30 cellular contexts compared by ENCODE assay signal in the genomic region with DNA sequence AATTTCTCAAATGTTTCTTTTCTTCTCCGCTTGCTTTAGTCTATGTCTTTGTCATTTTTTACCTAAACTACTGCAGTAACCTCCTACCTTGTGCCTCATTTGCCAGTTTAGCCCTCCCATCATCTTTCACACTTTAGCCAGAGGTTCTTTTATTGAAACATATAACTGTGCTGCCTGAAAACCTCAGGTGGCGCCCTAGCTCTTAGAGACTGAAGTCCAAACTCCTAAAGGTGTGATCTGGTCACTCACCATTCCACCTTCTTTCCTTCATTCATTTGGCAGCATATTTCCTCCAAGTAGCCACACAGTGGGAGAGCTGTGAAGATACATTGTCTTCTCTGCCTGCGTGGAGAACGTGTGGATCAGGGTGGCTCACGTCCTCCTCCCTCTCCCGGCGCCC.
DNase-seq lines count a peak whose midpoint lies in the region; ATAC-seq, FAIRE-seq and TF ChIP-seq lines count a peak whose summit lies in the region.
"Had no signal": no experiment of that assay in that cellular context is flagged by ENCODE, and none has a peak within 500 bp of the region (broad histone marks: within the 10 kb centered on the region; RNA-seq: fewer than 3 reads in every experiment).

No MANE protein-coding gene starts in this region.

- H3K9me3 Mint-ChIP-seq in neural progenitor cell = no peaks in the 10 kb centered on the region
- H3K9me3 Mint-ChIP-seq: activated T-cell treated with anti-CD3 and anti-CD28 coated beads, Interleukin-2, amount 50 U/mL, for 24 hours; natural killer cell; stimulated activated naive B cell treated with anti-CD40 and anti-IgM and Interleukin-4, amounts not matched to agents 10 μg/mL and 1 μg/mL and 100 μg/mL, for 72 hours had no signal

- ATAC-seq in GM19467 (IDR thresholded peaks at IDR 0.05; ENCODE audit: unreplicated experiment) = no peak
- ATAC-seq: activated CD4-positive, alpha-beta T cell treated with anti-CD3 and anti-CD28 coated beads for 36 hours; body of pancreas; heart left ventricle; left lung; natural killer cell; stimulated activated naive B cell treated with anti-CD40 and anti-IgM and Interleukin-4, amounts not matched to agents 10 μg/mL and 1 μg/mL and 100 μg/mL, for 72 hours had no signal

- DNase-seq in Caki2 (ENCODE audit: low read depth) = peak; percentile 25
- peak; percentile 1 for DNase-seq in M059J (ENCODE audit: low read depth)
- no peak for DNase-seq in H1 (ENCODE audit: low read depth in 1 of 2, low spot score in 2 of 2)
- DNase-seq in neural progenitor cell (ENCODE audit: low spot score) = peak; percentile 7
- DNase-seq in GM19239 (ENCODE audit: insufficient read length, low spot score) = no peak
- no peak for DNase-seq in left ventricle myocardium inferior
- DNase-seq in NOMO-1 treated with dmso at 0.1 percent for 144 hours (lab: John Stamatoyannopoulos, UW; ENCODE audit: unreplicated experiment) = no peak
- DNase-seq: activated CD4-positive, alpha-beta T cell treated with anti-CD3 and anti-CD28 coated beads for 36 hours; activated CD8-positive, alpha-beta memory T cell treated with anti-CD3 and anti-CD28 coated beads for 24 hours; activated naive CD4-positive, alpha-beta T cell; activated T-cell treated with anti-CD3 and anti-CD28 coated beads, Interleukin-2, amount 50 U/mL, for 24 hours; cerebellar nuclear complex; COR-L47; EL; heart left ventricle; left lung; midbrain; natural killer cell; NCI-H1105; NCI-H2081; NCI-H345; RPMI8226; stimulated activated CD4-positive, alpha-beta T cell treated with anti-CD3 and anti-CD28 coated beads, Interleukin-4, amount 100 ng/mL, for 1 hour; stimulated activated naive B cell treated with anti-CD40 and anti-IgM and Interleukin-4, amounts not matched to agents 10 μg/mL and 1 μg/mL and 100 μg/mL, for 72 hours; testis had no signal

- peaks cover 5% of the 10 kb centered on the region for H3K4me1 Mint-ChIP-seq in neural progenitor cell
- H3K4me1 Mint-ChIP-seq: activated CD4-positive, alpha-beta T cell treated with anti-CD3 and anti-CD28 coated beads for 36 hours; natural killer cell; stimulated activated naive B cell treated with anti-CD40 and anti-IgM and Interleukin-4, amounts not matched to agents 10 μg/mL and 1 μg/mL and 100 μg/mL, for 72 hours had no signal

- no peak overlapping the region for H4K8ac ChIP-seq in H1 (ENCODE audit: extremely low read depth, insufficient read depth, low read length)

- no peaks in the 10 kb centered on the region for H3K79me1 ChIP-seq in H1 (ENCODE audit: low read depth, low read length)

- H2BK5ac ChIP-seq in H1 (ENCODE audit: low read depth, low read length) = no peak overlapping the region

- H3K79me2 ChIP-seq in H1 (ENCODE audit: control insufficient read depth in 1 of 2, insufficient read depth in 2 of 2, low read length in 2 of 2) (no peaks in the 10 kb centered on the region), neural progenitor cell (ENCODE audit: low read depth) (no peaks in the 10 kb centered on the region)

- H3K4me3 ChIP-seq in H1 (ENCODE audit: extremely low read depth in 1 of 4, insufficient read depth in 2 of 4, low read depth in 3 of 4, low read length in 4 of 4) = no peak overlapping the region
- H3K4me3 ChIP-seq in neural progenitor cell = no peak overlapping the region
- H3K4me3 ChIP-seq in left ventricle myocardium inferior = no peak overlapping the region
- H3K4me3 ChIP-seq: BLaER1, body of pancreas, heart left ventricle, left lung, right atrium auricular region, testis had no signal

- no peak for TF ChIP-seq POLR2A in H1 (IDR thresholded peaks at IDR 0.05; ENCODE audit: control extremely low read depth in 1 of 2, low read depth in 2 of 2, low read length in 2 of 2)

- no peak overlapping the region for H3K27ac ChIP-seq in H1 (ENCODE audit: low read depth, low read length)
- H3K27ac ChIP-seq in neural progenitor cell = no peak overlapping the region
- H3K27ac ChIP-seq in left ventricle myocardium inferior (replicated peaks) = no peak overlapping the region
- H3K27ac ChIP-seq: BLaER1, body of pancreas, epithelial cell of prostate, heart left ventricle, left lung, right atrium auricular region, testis had no signal

- TF ChIP-seq RAD21 in H1 (IDR thresholded peaks at IDR 0.05 in 1 of 2, conservative IDR thresholded peaks at IDR 0.05 in 1 of 2; ENCODE audit: low read depth in 2 of 2, low read length in 2 of 2) = peak; percentile 42 to 51

- H3K36me3 ChIP-seq in H1 (ENCODE audit: control insufficient read depth in 2 of 4, insufficient read depth in 4 of 4, low read length in 3 of 4) (no peaks in the 10 kb centered on the region), neural progenitor cell (no peaks in the 10 kb centered on the region), left ventricle myocardium inferior (no peaks in the 10 kb centered on the region)
- H3K36me3 ChIP-seq: BLaER1, heart left ventricle, left lung, right atrium auricular region had no signal

- in situ Hi-C loops in Caki2 (cut with HindIII; ENCODE audit: low pct_unique_long_range_greater_than_20kb, low sequenced_read_pairs) = no loop called here

- H3K9ac ChIP-seq in H1 (replicated peaks in 1 of 4; ENCODE audit: extremely low read depth in 1 of 4, low read depth in 3 of 4, low read length in 3 of 4) (no peak overlapping the region), neural progenitor cell (no peak overlapping the region)
- H3K9ac ChIP-seq: BLaER1 had no signal

- no peak overlapping the region for H2BK12ac ChIP-seq in H1 (ENCODE audit: low read depth, low read length)

- no peaks in the 10 kb centered on the region for H3F3A ChIP-seq in neural progenitor cell (ENCODE audit: low read depth)

- H4K20me1 ChIP-seq in H1 (replicated peaks in 1 of 2; ENCODE audit: control insufficient read depth in 1 of 2, insufficient read depth in 2 of 2, low read length in 2 of 2) (no peaks in the 10 kb centered on the region), neural progenitor cell (ENCODE audit: low read depth) (no peaks in the 10 kb centered on the region)
- H4K20me1 ChIP-seq: BLaER1 had no signal

- no peak overlapping the region for H2BK15ac ChIP-seq in H1 (ENCODE audit: low read length)

- no peak overlapping the region for H2AFZ ChIP-seq in H1 (ENCODE audit: low read length)
- no peak overlapping the region for H2AFZ ChIP-seq in neural progenitor cell (replicated peaks)

- H3K4me1 ChIP-seq in H1 (replicated peaks in 1 of 4; ENCODE audit: control insufficient read depth in 3 of 4, insufficient read depth in 4 of 4, low read length in 3 of 4) (no peaks in the 10 kb centered on the region), neural progenitor cell (no peaks in the 10 kb centered on the region), left ventricle myocardium inferior (peaks cover 8% of the 10 kb centered on the region)
- H3K4me1 ChIP-seq: BLaER1, body of pancreas, left lung, right atrium auricular region, testis had no signal

- no peak overlapping the region for H3K18ac ChIP-seq in H1 (ENCODE audit: extremely low read depth, low read length)

- no peak overlapping the region for H3K23ac ChIP-seq in H1 (ENCODE audit: insufficient read length)

- H3K27me3 ChIP-seq in H1 (replicated peaks in 1 of 4; ENCODE audit: control insufficient read depth in 3 of 4, extremely low read depth in 1 of 4, insufficient read depth in 3 of 4, low read length in 3 of 4) (no peaks in the 10 kb centered on the region), neural progenitor cell (no peaks in the 10 kb centered on the region), left ventricle myocardium inferior (ENCODE audit: low read depth) (peaks cover 3% of the 10 kb centered on the region)
- H3K27me3 ChIP-seq: BLaER1, body of pancreas, heart left ventricle, left lung, right atrium auricular region, testis had no signal

- no peak overlapping the region for H2BK20ac ChIP-seq in H1 (ENCODE audit: low read length)

- no peak overlapping the region for H2BK120ac ChIP-seq in H1 (replicated peaks; ENCODE audit: low read depth, low read length)

- H4K5ac ChIP-seq in H1 (ENCODE audit: insufficient read length, low read depth, low read length) = no peak overlapping the region

- no peak overlapping the region for H3K56ac ChIP-seq in H1 (replicated peaks; ENCODE audit: insufficient read length, low read depth, low read length)

- H3K4ac ChIP-seq in H1 (replicated peaks; ENCODE audit: insufficient read length, low read depth, low read length) = no peak overlapping the region

- CTCF ChIA-PET in H1 (lab: Charles Lee; ENCODE audit: partially characterized antibody) = interaction anchor here (0.9 to 1.9 kb wide), 9 partner anchors 10 to 291 kb away, joined by 3 to 7 read pairs (median 3); no protein-coding TSS in a partner anchor

- peak in 1 of 3 experiments; percentile 33; a peak in 1 of 4 replicates for TF ChIP-seq CTCF in H1 (IDR thresholded peaks at IDR 0.05; ENCODE audit: control extremely low read depth in 1 of 3, insufficient read depth in 1 of 3, low read depth in 1 of 3, low read length in 3 of 3)
- TF ChIP-seq CTCF in neural progenitor cell (IDR thresholded peaks at IDR 0.05) = peak; percentile 27
- no peak for TF ChIP-seq CTCF in left ventricle myocardium inferior (IDR thresholded peaks at IDR 0.05; ENCODE audit: borderline replicate concordance)

- H3K36me3 Mint-ChIP-seq in neural progenitor cell = no peaks in the 10 kb centered on the region
- H3K36me3 Mint-ChIP-seq: natural killer cell; stimulated activated naive B cell treated with anti-CD40 and anti-IgM and Interleukin-4, amounts not matched to agents 10 μg/mL and 1 μg/mL and 100 μg/mL, for 72 hours had no signal

- intact Hi-C loops in left ventricle myocardium inferior (cut with micrococcal nuclease) = no loop called here

- FAIRE-seq in H1 (lab: Jason Lieb, UNC) (no peak), GM19239 (lab: Jason Lieb, UNC) (no peak)

- POLR2A ChIA-PET in H1 (lab: Charles Lee; ENCODE audit: partially characterized antibody) = no interaction called here

- no peaks in the 10 kb centered on the region for H3K27me3 Mint-ChIP-seq in neural progenitor cell (ENCODE audit: insufficient read depth, low read depth)

- H3K14ac ChIP-seq in H1 (ENCODE audit: insufficient read length) = no peak overlapping the region

- H3K4me2 ChIP-seq in H1 (ENCODE audit: insufficient read depth in 1 of 2, low read depth in 2 of 2, low read length in 2 of 2) (no peak overlapping the region), neural progenitor cell (no peak overlapping the region)
- H3K4me2 ChIP-seq: BLaER1 had no signal

- TF ChIP-seq EP300 in H1 (IDR thresholded peaks at IDR 0.05; ENCODE audit: borderline replicate concordance in 1 of 2, low read depth in 2 of 2, low read length in 2 of 2) = no peak

- 80% methylated on average over 7 of the region's 7 CpGs; no CpG with 5 or more reads in 1 of the 2 experiments for WGBS in H1 (ENCODE audit: extremely low coverage in 1 of 2, insufficient coverage in 1 of 2, insufficient read length in 1 of 2, insufficient replicate concordance in 2 of 2, low coverage in 1 of 2, low lambda C conversion rate in 2 of 2, missing lambda C conversion rate in 1 of 2), 2 experiments

- H3K9me3 ChIP-seq in H1 (ENCODE audit: insufficient read depth in 2 of 2, low read depth in 1 of 2, low read length in 1 of 2) (no peaks in the 10 kb centered on the region), neural progenitor cell (ENCODE audit: low read depth) (no peaks in the 10 kb centered on the region), left ventricle myocardium inferior (replicated peaks) (no peaks in the 10 kb centered on the region)
- H3K9me3 ChIP-seq: BLaER1, body of pancreas, heart left ventricle, left lung, right atrium auricular region, testis had no signal

- H4K91ac ChIP-seq in H1 (replicated peaks; ENCODE audit: insufficient read length, low read length) = no peak overlapping the region

- H3K23me2 ChIP-seq in H1 (ENCODE audit: low read depth, low read length) = no peaks in the 10 kb centered on the region

- H3K4me3 Mint-ChIP-seq in neural progenitor cell = no peak overlapping the region
- H3K4me3 Mint-ChIP-seq: activated CD4-positive, alpha-beta T cell treated with anti-CD3 and anti-CD28 coated beads for 36 hours; activated T-cell treated with anti-CD3 and anti-CD28 coated beads, Interleukin-2, amount 50 U/mL, for 24 hours; natural killer cell; stimulated activated naive B cell treated with anti-CD40 and anti-IgM and Interleukin-4, amounts not matched to agents 10 μg/mL and 1 μg/mL and 100 μg/mL, for 72 hours had no signal

- H2AK5ac ChIP-seq in H1 (ENCODE audit: low read depth, low read length) = no peak overlapping the region

- no peak overlapping the region for H3K27ac Mint-ChIP-seq in neural progenitor cell
- H3K27ac Mint-ChIP-seq: activated CD4-positive, alpha-beta T cell treated with anti-CD3 and anti-CD28 coated beads for 36 hours; activated T-cell treated with anti-CD3 and anti-CD28 coated beads, Interleukin-2, amount 50 U/mL, for 24 hours; natural killer cell; stimulated activated naive B cell treated with anti-CD40 and anti-IgM and Interleukin-4, amounts not matched to agents 10 μg/mL and 1 μg/mL and 100 μg/mL, for 72 hours had no signal

Comparison
In these comparisons a context has a peak if more than half of its experiments do, and no peak if none do; other contexts are left out.
1. DNase-seq: peak in Caki2 (single experiment), M059J (single experiment) and neural progenitor cell (single experiment); none in H1 (0 of 2), GM19239 (single experiment), left ventricle myocardium inferior (single experiment) and NOMO-1 treated with dmso at 0.1 percent for 144 hours (single experiment).